In genomic region chr19:9861503-9861902, GRCh38 we compare ENCODE assay signal across 26 cellular contexts. TPM values are rescaled to one million over a fixed set of nuclear protein-coding genes. Genes with fewer than 3 reads are reported as not detected.
DNase-seq lines count a peak whose midpoint lies in the region; ATAC-seq and TF ChIP-seq lines count a peak whose summit lies in the region.
"Had no signal": no experiment of that assay in that cellular context is flagged by ENCODE, and none has a peak within 500 bp of the region (broad histone marks: within the 10 kb centered on the region; RNA-seq: fewer than 3 reads in every experiment).

No MANE protein-coding gene starts in this region.

- H3K27ac Mint-ChIP-seq in activated CD8-positive, alpha-beta T cell treated with anti-CD3 and anti-CD28 coated beads, Interleukin-2, amount 10 ng/mL, durations not matched to agents 7 days and 5 days = peak overlapping the region; percentile 62
- no peak overlapping the region for H3K27ac Mint-ChIP-seq in activated CD8-positive, alpha-beta T cell treated with anti-CD3 and anti-CD28 coated beads for 36 hours
- peak overlapping the region; percentile 64 for H3K27ac Mint-ChIP-seq in CD8-positive, alpha-beta T cell
- peak overlapping the region; percentile 97 for H3K27ac Mint-ChIP-seq in activated T-helper 17 cell treated with anti-CD3 and anti-CD28 coated beads, Interleukin-2, amount 50 U/mL, for 72 hours
- H3K27ac Mint-ChIP-seq in neural crest cell (ENCODE audit: unreplicated experiment) = peak overlapping the region; percentile 62
- H3K27ac Mint-ChIP-seq: IgD-negative memory B cell had no signal

- no peak for TF ChIP-seq CTCF in activated CD8-positive, alpha-beta T cell treated with anti-CD3 and anti-CD28 coated beads for 36 hours (IDR thresholded peaks at IDR 0.05)
- TF ChIP-seq CTCF in CD8-positive, alpha-beta T cell (IDR thresholded peaks at IDR 0.05) = no peak
- no peak for TF ChIP-seq CTCF in neural crest cell (conservative IDR thresholded peaks at IDR 0.05)

- no peak overlapping the region for H3K4me3 Mint-ChIP-seq in activated CD8-positive, alpha-beta T cell treated with anti-CD3 and anti-CD28 coated beads, Interleukin-2, amount 10 ng/mL, durations not matched to agents 7 days and 5 days
- H3K4me3 Mint-ChIP-seq in activated CD8-positive, alpha-beta T cell treated with anti-CD3 and anti-CD28 coated beads for 36 hours = no peak overlapping the region
- H3K4me3 Mint-ChIP-seq in CD8-positive, alpha-beta T cell = no peak overlapping the region
- H3K4me3 Mint-ChIP-seq in activated T-helper 17 cell treated with anti-CD3 and anti-CD28 coated beads, Interleukin-2, amount 50 U/mL, for 72 hours = peak overlapping the region; percentile 91
- H3K4me3 Mint-ChIP-seq in neural crest cell = no peak overlapping the region
- H3K4me3 Mint-ChIP-seq: IgD-negative memory B cell had no signal

- no peaks in the 10 kb centered on the region for H3K9me3 Mint-ChIP-seq in activated CD8-positive, alpha-beta T cell treated with anti-CD3 and anti-CD28 coated beads, Interleukin-2, amount 10 ng/mL, durations not matched to agents 7 days and 5 days (ENCODE audit: insufficient read depth)
- no peaks in the 10 kb centered on the region for H3K9me3 Mint-ChIP-seq in activated CD8-positive, alpha-beta T cell treated with anti-CD3 and anti-CD28 coated beads for 36 hours
- no peaks in the 10 kb centered on the region for H3K9me3 Mint-ChIP-seq in CD8-positive, alpha-beta T cell
- no peaks in the 10 kb centered on the region for H3K9me3 Mint-ChIP-seq in activated T-helper 17 cell treated with anti-CD3 and anti-CD28 coated beads, Interleukin-2, amount 50 U/mL, for 72 hours
- peaks cover 3% of the 10 kb centered on the region for H3K9me3 Mint-ChIP-seq in neural crest cell
- H3K9me3 Mint-ChIP-seq: IgD-negative memory B cell had no signal

- no peaks in the 10 kb centered on the region for H3K27me3 ChIP-seq in CD8-positive, alpha-beta T cell (ENCODE audit: insufficient read depth, low read length)
- H3K27me3 ChIP-seq: BLaER1 treated with 17β-estradiol and CSF1 and Interleukin-3, amounts not matched to agents 10 nM and 100 nM had no signal

- POLR2A ChIA-PET in activated CD8-positive, alpha-beta T cell treated with anti-CD3 and anti-CD28 coated beads, Interleukin-2, amount 10 ng/mL, durations not matched to agents 7 days and 5 days (lab: Charles Lee) = no interaction called here
- POLR2A ChIA-PET in activated CD8-positive, alpha-beta T cell treated with anti-CD3 and anti-CD28 coated beads for 36 hours (lab: Charles Lee) = interaction anchor here (0.7 to 1.2 kb wide), 3 partner anchors 22 to 412 kb away, joined by 3 read pairs; no protein-coding TSS in a partner anchor
- POLR2A ChIA-PET in CD8-positive, alpha-beta T cell (lab: Charles Lee) = interaction anchor here (0.6 kb wide), 1 partner anchor 436 kb away, joined by 3 read pairs; no protein-coding TSS in a partner anchor

- H3K4me1 ChIP-seq in CD8-positive, alpha-beta T cell (ENCODE audit: insufficient read depth, low read length) = peaks cover 95% of the 10 kb centered on the region
- H3K4me1 ChIP-seq: A549 had no signal

- H3K4me3 ChIP-seq in CD8-positive, alpha-beta T cell (ENCODE audit: low read depth, low read length) = no peak overlapping the region
- H3K4me3 ChIP-seq: A549; BLaER1 treated with 17β-estradiol and CSF1 and Interleukin-3, amounts not matched to agents 10 nM and 100 nM; HAP-1; SK-N-MC had no signal

- ATAC-seq in activated CD8-positive, alpha-beta T cell treated with anti-CD3 and anti-CD28 coated beads, Interleukin-2, amount 10 ng/mL, durations not matched to agents 7 days and 5 days = no peak
- no peak for ATAC-seq in activated CD8-positive, alpha-beta T cell treated with anti-CD3 and anti-CD28 coated beads for 36 hours
- no peak for ATAC-seq in CD8-positive, alpha-beta T cell
- no peak for ATAC-seq in activated T-helper 17 cell treated with anti-CD3 and anti-CD28 coated beads, Interleukin-2, amount 50 U/mL, for 72 hours (replicated peaks)
- ATAC-seq in GM18517 (IDR thresholded peaks at IDR 0.05; ENCODE audit: unreplicated experiment) = no peak
- ATAC-seq: A549 had no signal

- peaks cover 96% of the 10 kb centered on the region for H3K4me1 Mint-ChIP-seq in activated CD8-positive, alpha-beta T cell treated with anti-CD3 and anti-CD28 coated beads, Interleukin-2, amount 10 ng/mL, durations not matched to agents 7 days and 5 days (ENCODE audit: low read depth)
- peaks cover 85% of the 10 kb centered on the region for H3K4me1 Mint-ChIP-seq in activated CD8-positive, alpha-beta T cell treated with anti-CD3 and anti-CD28 coated beads for 36 hours (ENCODE audit: low read depth)
- peaks cover 90% of the 10 kb centered on the region for H3K4me1 Mint-ChIP-seq in CD8-positive, alpha-beta T cell (ENCODE audit: low read depth)
- H3K4me1 Mint-ChIP-seq in activated T-helper 17 cell treated with anti-CD3 and anti-CD28 coated beads, Interleukin-2, amount 50 U/mL, for 72 hours = peaks cover 49% of the 10 kb centered on the region
- H3K4me1 Mint-ChIP-seq in neural crest cell = no peaks in the 10 kb centered on the region

- CTCF ChIA-PET in activated CD8-positive, alpha-beta T cell treated with anti-CD3 and anti-CD28 coated beads, Interleukin-2, amount 10 ng/mL, durations not matched to agents 7 days and 5 days (lab: Charles Lee) = no interaction called here
- CTCF ChIA-PET in activated CD8-positive, alpha-beta T cell treated with anti-CD3 and anti-CD28 coated beads for 36 hours (lab: Charles Lee) = interaction anchor here (1.6 kb wide), 1 partner anchor 14 kb away, joined by 4 read pairs; no protein-coding TSS in a partner anchor
- CTCF ChIA-PET in CD8-positive, alpha-beta T cell (lab: Charles Lee) = no interaction called here

- intact Hi-C loops in activated CD8-positive, alpha-beta T cell treated with anti-CD3 and anti-CD28 coated beads for 36 hours (cut with micrococcal nuclease) = no loop called here
- intact Hi-C loops in CD8-positive, alpha-beta T cell (cut with DNase I, micrococcal nuclease) = no loop called here

- H3K36me3 ChIP-seq in CD8-positive, alpha-beta T cell (ENCODE audit: insufficient read depth, low read length) = no peaks in the 10 kb centered on the region
- H3K36me3 ChIP-seq: HAP-1 had no signal

- peaks cover 23% of the 10 kb centered on the region for H3K36me3 Mint-ChIP-seq in activated CD8-positive, alpha-beta T cell treated with anti-CD3 and anti-CD28 coated beads, Interleukin-2, amount 10 ng/mL, durations not matched to agents 7 days and 5 days (ENCODE audit: low read depth)
- peaks cover 1% of the 10 kb centered on the region for H3K36me3 Mint-ChIP-seq in activated CD8-positive, alpha-beta T cell treated with anti-CD3 and anti-CD28 coated beads for 36 hours (ENCODE audit: low read depth)
- peaks cover 6% of the 10 kb centered on the region for H3K36me3 Mint-ChIP-seq in CD8-positive, alpha-beta T cell
- no peaks in the 10 kb centered on the region for H3K36me3 Mint-ChIP-seq in activated T-helper 17 cell treated with anti-CD3 and anti-CD28 coated beads, Interleukin-2, amount 50 U/mL, for 72 hours (ENCODE audit: low read depth)
- H3K36me3 Mint-ChIP-seq in neural crest cell (ENCODE audit: low read depth) = peaks cover 12% of the 10 kb centered on the region
- H3K36me3 Mint-ChIP-seq: IgD-negative memory B cell had no signal

- H3K27me3 Mint-ChIP-seq in activated CD8-positive, alpha-beta T cell treated with anti-CD3 and anti-CD28 coated beads, Interleukin-2, amount 10 ng/mL, durations not matched to agents 7 days and 5 days (ENCODE audit: low read depth) = no peaks in the 10 kb centered on the region
- H3K27me3 Mint-ChIP-seq in activated CD8-positive, alpha-beta T cell treated with anti-CD3 and anti-CD28 coated beads for 36 hours = no peaks in the 10 kb centered on the region
- H3K27me3 Mint-ChIP-seq in CD8-positive, alpha-beta T cell (ENCODE audit: low read depth) = no peaks in the 10 kb centered on the region
- H3K27me3 Mint-ChIP-seq in activated T-helper 17 cell treated with anti-CD3 and anti-CD28 coated beads, Interleukin-2, amount 50 U/mL, for 72 hours = no peaks in the 10 kb centered on the region
- H3K27me3 Mint-ChIP-seq in neural crest cell (ENCODE audit: low read depth) = no peaks in the 10 kb centered on the region
- H3K27me3 Mint-ChIP-seq: IgD-negative memory B cell had no signal

- no peak for DNase-seq in activated CD8-positive, alpha-beta T cell treated with anti-CD3 and anti-CD28 coated beads, Interleukin-2, amount 10 ng/mL, durations not matched to agents 7 days and 5 days
- DNase-seq in activated CD8-positive, alpha-beta T cell treated with anti-CD3 and anti-CD28 coated beads for 36 hours = no peak
- no peak for DNase-seq in CD8-positive, alpha-beta T cell
- DNase-seq in neural crest cell (ENCODE audit: low read depth, low spot score) = no peak
- DNase-seq in iPS-NIHi11 (ENCODE audit: low spot score) = no peak
- DNase-seq: AML-193, Calu3, DMS79 treated with DMSO at 0.1 percent for 48 hours, GF-D8, GOT3, NCI-H1092, NCI-H1417 treated with DMSO at 0.1 percent for 48 hours, NCI-H1694 treated with DMSO at 0.1 percent for 48 hours, NCI-H2081 treated with DMSO at 0.1 percent for 48 hours, NCI-H2171 treated with DMSO at 0.1 percent for 48 hours, NCI-H446, NCI-H524 treated with DMSO at 0.1 percent for 48 hours, NCI-H774, SIG-M5 had no signal

- H3K9me3 ChIP-seq in CD8-positive, alpha-beta T cell (ENCODE audit: low read length) = no peaks in the 10 kb centered on the region
- H3K9me3 ChIP-seq: A549; BLaER1 treated with 17β-estradiol and CSF1 and Interleukin-3, amounts not matched to agents 10 nM and 100 nM; HAP-1 had no signal

- H3K27ac ChIP-seq in CD8-positive, alpha-beta T cell (ENCODE audit: low read depth, low read length) = no peak overlapping the region
- H3K27ac ChIP-seq: A549; BLaER1 treated with 17β-estradiol and CSF1 and Interleukin-3, amounts not matched to agents 10 nM and 100 nM; SK-N-MC had no signal

RNA-seq across cellular contexts. Expression of gene PIN1, which starts 26.4 kb away (rescaled TPM):
- 100 to 1,000 TPM; 114 to 117 TPM for total RNA-seq in activated CD8-positive, alpha-beta T cell treated with anti-CD3 and anti-CD28 coated beads, Interleukin-2, amount 10 ng/mL, durations not matched to agents 7 days and 5 days
- total RNA-seq in activated CD8-positive, alpha-beta T cell treated with anti-CD3 and anti-CD28 coated beads for 36 hours = 10 to 100 TPM; 79.9 to 81.4 TPM
- 10 to 100 TPM; 42.4 to 42.7 TPM for total RNA-seq in CD8-positive, alpha-beta T cell
- 10 to 100 TPM; 62.0 to 93.1 TPM for total RNA-seq in activated T-helper 17 cell treated with anti-CD3 and anti-CD28 coated beads, Interleukin-2, amount 50 U/mL, for 72 hours
- 117 and 127 TPM in 2 replicates for total RNA-seq in neural crest cell

RNA-seq across cellular contexts. Expression of gene UBL5, which starts 33.8 kb away (rescaled TPM):
- 100 to 1,000 TPM; 383 to 395 TPM for total RNA-seq in activated CD8-positive, alpha-beta T cell treated with anti-CD3 and anti-CD28 coated beads, Interleukin-2, amount 10 ng/mL, durations not matched to agents 7 days and 5 days
- 100 to 1,000 TPM; 313 to 321 TPM for total RNA-seq in activated CD8-positive, alpha-beta T cell treated with anti-CD3 and anti-CD28 coated beads for 36 hours
- 100 to 1,000 TPM; 161 to 173 TPM for total RNA-seq in CD8-positive, alpha-beta T cell
- total RNA-seq in activated T-helper 17 cell treated with anti-CD3 and anti-CD28 coated beads, Interleukin-2, amount 50 U/mL, for 72 hours = 100 to 1,000 TPM; 247 to 395 TPM
- 366 and 373 TPM in 2 replicates for total RNA-seq in neural crest cell

RNA-seq across cellular contexts. Expression of gene FBXL12, which starts 42.6 kb away (rescaled TPM):
- 10 to 100 TPM; 26.4 to 29.0 TPM for total RNA-seq in activated CD8-positive, alpha-beta T cell treated with anti-CD3 and anti-CD28 coated beads, Interleukin-2, amount 10 ng/mL, durations not matched to agents 7 days and 5 days
- 10 to 100 TPM; 24.2 to 26.7 TPM for total RNA-seq in activated CD8-positive, alpha-beta T cell treated with anti-CD3 and anti-CD28 coated beads for 36 hours
- total RNA-seq in CD8-positive, alpha-beta T cell = 10 to 100 TPM; 38.9 to 41.3 TPM
- total RNA-seq in activated T-helper 17 cell treated with anti-CD3 and anti-CD28 coated beads, Interleukin-2, amount 50 U/mL, for 72 hours = 10 to 100 TPM; 23.6 to 27.2 TPM
- total RNA-seq in neural crest cell = 32.7 and 33.1 TPM in 2 replicates
